In genomic region chrY:26073167-26073566, GRCh38 we compare ENCODE assay signal across 7 cellular contexts.
A peak's percentile ranks its signal among the peaks of the same experiment; 100 is the strongest.
DNase-seq lines count a peak whose midpoint lies in the region; ATAC-seq lines count a peak whose summit lies in the region.
"Not testable (repeated sequence)": the region's sequence is repeated elsewhere in the genome, so short reads cannot be mapped to it uniquely, and the experiment has no call there.

No MANE protein-coding gene starts in this region.

- H3K4me3 Mint-ChIP-seq in CD4-positive, CD25-positive, alpha-beta regulatory T cell; effector memory CD8-positive, alpha-beta T cell: not testable (repeated sequence)

- not testable (repeated sequence) for H3K27ac Mint-ChIP-seq in CD4-positive, CD25-positive, alpha-beta regulatory T cell; effector memory CD8-positive, alpha-beta T cell

- DNase-seq in CD4-positive, CD25-positive, alpha-beta regulatory T cell; effector memory CD8-positive, alpha-beta T cell: not testable (repeated sequence)

- peak; percentile 50 to 66 for ATAC-seq in CD4-positive, CD25-positive, alpha-beta regulatory T cell (ENCODE audit: low read depth in 2 of 2)
- ATAC-seq in GM19397 (IDR thresholded peaks at IDR 0.05; ENCODE audit: unreplicated experiment), result peak; percentile 48
- ATAC-seq in GM21619 (IDR thresholded peaks at IDR 0.05; ENCODE audit: unreplicated experiment), result peak; percentile 79
- peak; percentile 52 for ATAC-seq in HG02678 (IDR thresholded peaks at IDR 0.05; ENCODE audit: unreplicated experiment)
- peak; percentile 82 for ATAC-seq in HG03432 (IDR thresholded peaks at IDR 0.05; ENCODE audit: unreplicated experiment)
- ATAC-seq in activated CD4-positive, CD25-positive, alpha-beta regulatory T cell treated with anti-CD3 and anti-CD28 coated beads, Interleukin-2, amount 50 U/mL, for 24 hours, result peak; percentile 32 to 45
- peak; percentile 64 for ATAC-seq in effector memory CD8-positive, alpha-beta T cell (replicated peaks)

- H3K27me3 Mint-ChIP-seq in CD4-positive, CD25-positive, alpha-beta regulatory T cell; effector memory CD8-positive, alpha-beta T cell: not testable (repeated sequence)

- not testable (repeated sequence) for H3K27me3 ChIP-seq in CD4-positive, CD25-positive, alpha-beta regulatory T cell (ENCODE audit: control insufficient read depth, insufficient read depth, low read length)

- H3K4me1 ChIP-seq in CD4-positive, CD25-positive, alpha-beta regulatory T cell (ENCODE audit: control insufficient read depth, insufficient read depth, low read length, poor library complexity, severe bottlenecking), result not testable (repeated sequence)

- H3K9me3 Mint-ChIP-seq in CD4-positive, CD25-positive, alpha-beta regulatory T cell; effector memory CD8-positive, alpha-beta T cell: not testable (repeated sequence)

- H3K36me3 Mint-ChIP-seq in CD4-positive, CD25-positive, alpha-beta regulatory T cell; effector memory CD8-positive, alpha-beta T cell (ENCODE audit: insufficient read depth): not testable (repeated sequence)

- not testable (repeated sequence) for H3K4me1 Mint-ChIP-seq in CD4-positive, CD25-positive, alpha-beta regulatory T cell; effector memory CD8-positive, alpha-beta T cell (ENCODE audit: low read depth in 2 of 2)

- not testable (repeated sequence) for H3K9me3 ChIP-seq in CD4-positive, CD25-positive, alpha-beta regulatory T cell (ENCODE audit: control insufficient read depth in 2 of 2, low read length in 2 of 2)

- not testable (repeated sequence) for H3K4me3 ChIP-seq in CD4-positive, CD25-positive, alpha-beta regulatory T cell (ENCODE audit: low read depth, low read length)

- H3K27ac ChIP-seq in CD4-positive, CD25-positive, alpha-beta regulatory T cell (ENCODE audit: insufficient read depth, low read length, poor library complexity, severe bottlenecking), result not testable (repeated sequence)

- H3K36me3 ChIP-seq in CD4-positive, CD25-positive, alpha-beta regulatory T cell (ENCODE audit: control insufficient read depth, insufficient read depth, low read length), result not testable (repeated sequence)
